8 cellular contexts compared by ENCODE assay signal in genomic region chr4:109432676-109433075, GRCh38. TPM values are rescaled to one million over a fixed set of nuclear protein-coding genes. Genes with fewer than 3 reads are reported as not detected.
DNase-seq lines count a peak whose midpoint lies in the region; ATAC-seq and TF ChIP-seq lines count a peak whose summit lies in the region.

No MANE protein-coding gene starts in this region.

- H4K20me1 ChIP-seq in OCI-LY7 (ENCODE audit: insufficient read depth, low read length): peaks cover 31% of the 10 kb centered on the region; the same call in 1 of the 2 replicates

- peak overlapping the region; percentile 97 for H2AFZ ChIP-seq in OCI-LY7 (ENCODE audit: low read length)

- peak overlapping the region; percentile 84 for H3K4me3 Mint-ChIP-seq in natural killer cell

- H3K9me2 ChIP-seq in OCI-LY7 (ENCODE audit: insufficient read depth, low read length): no peaks in the 10 kb centered on the region

- H3K4me1 ChIP-seq in OCI-LY7 (ENCODE audit: insufficient read depth, low read length, poor library complexity, severe bottlenecking) (peaks cover 22% of the 10 kb centered on the region), ectodermal cell (ENCODE audit: control insufficient read depth, insufficient read depth, low read length) (peaks cover 27% of the 10 kb centered on the region)

- DNase-seq in EL: peak; percentile 47
- peak; percentile 11 for DNase-seq in OCI-LY7 (ENCODE audit: low spot score)
- no peak for DNase-seq in natural killer cell
- DNase-seq in NCI-H2107 treated with DMSO at 0.1 percent for 48 hours (lab: John Stamatoyannopoulos, UW; ENCODE audit: unreplicated experiment): no peak
- DNase-seq in head of caudate nucleus: no peak

- POLR2A ChIA-PET in OCI-LY7 (lab: Charles Lee): interaction anchor here (1.4 to 2.2 kb wide), 4 partner anchors 11 to 130 kb away, joined by 3 to 8 read pairs (median 6); partner anchors contain the start of gene MCUB

- peak overlapping the region; percentile 97 for H3K4me2 ChIP-seq in OCI-LY7 (ENCODE audit: low read length)

- peak overlapping the region; percentile 87 for H3K27ac Mint-ChIP-seq in natural killer cell

- peak overlapping the region; percentile 93 for H3K4me3 ChIP-seq in OCI-LY7 (ENCODE audit: low read depth, low read length, poor library complexity, severe bottlenecking)
- peak overlapping the region; percentile 85 for H3K4me3 ChIP-seq in ectodermal cell (ENCODE audit: insufficient read depth, low read depth, low read length)

- H3K36me3 Mint-ChIP-seq in natural killer cell: no peaks in the 10 kb centered on the region

- CTCF ChIA-PET in OCI-LY7 (lab: Charles Lee; ENCODE audit: unreplicated experiment): no interaction called here

- peaks cover 38 to 48% of the 10 kb centered on the region in 2 donors for H3K4me1 Mint-ChIP-seq in natural killer cell

- ATAC-seq in natural killer cell: no peak
- no peak for ATAC-seq in activated CD4-positive, CD25-positive, alpha-beta regulatory T cell treated with anti-CD3 and anti-CD28 coated beads, Interleukin-2, amount 50 U/mL, for 24 hours
- ATAC-seq in HG03378 (IDR thresholded peaks at IDR 0.05; ENCODE audit: unreplicated experiment): no peak

- H3K27me3 ChIP-seq in ectodermal cell (ENCODE audit: control insufficient read depth, insufficient read depth, low read length, poor library complexity, severe bottlenecking): no peaks in the 10 kb centered on the region

- no peaks in the 10 kb centered on the region for H3K36me3 ChIP-seq in OCI-LY7 (ENCODE audit: insufficient read depth, low read length)
- peaks cover 8% of the 10 kb centered on the region for H3K36me3 ChIP-seq in ectodermal cell (ENCODE audit: control insufficient read depth, insufficient read depth, low read length)

- TF ChIP-seq CTCF in OCI-LY7 (conservative IDR thresholded peaks at IDR 0.05; ENCODE audit: low read length) (no peak), natural killer cell (IDR thresholded peaks at IDR 0.05) (no peak)

- H3K27ac ChIP-seq in OCI-LY7 (ENCODE audit: low read depth, low read length, poor library complexity, severe bottlenecking): no peak overlapping the region
- H3K27ac ChIP-seq in ectodermal cell (ENCODE audit: insufficient read depth, low read depth, low read length, poor library complexity, severe bottlenecking): peak overlapping the region; percentile 80

- no peaks in the 10 kb centered on the region for H3K9me3 ChIP-seq in OCI-LY7 (ENCODE audit: low read length)
- no peaks in the 10 kb centered on the region for H3K9me3 ChIP-seq in ectodermal cell (ENCODE audit: control insufficient read depth, low read length)

- intact Hi-C loops in OCI-LY7 (cut with micrococcal nuclease; ENCODE audit: unreplicated experiment) (loop anchor here (1.0 to 5.0 kb wide), 7 partner anchors 128 to 765 kb away; partner anchors contain the start of genes CASP6, ELOVL6, GAR1 and MCUB), natural killer cell (cut with micrococcal nuclease) (loop anchor here (2.0 to 10.0 kb wide), 5 partner anchors 130 to 1082 kb away; partner anchors contain the start of genes ELOVL6, GAR1 and MCUB), head of caudate nucleus (cut with DNase I) (loop anchor here (10.0 kb wide), 1 partner anchor 122 kb away; no protein-coding TSS in a partner anchor)

- TSS peak; percentile 72 for BruUV-seq in OCI-LY7 (replicated peaks; lab: Mats Ljungman, UMichigan)

- WGBS in ectodermal cell, 2 experiments: 69 to 71% methylated on average over 3 of the region's 3 CpGs

- peaks cover 34% of the 10 kb centered on the region for H3K79me2 ChIP-seq in OCI-LY7 (ENCODE audit: insufficient read depth, low read depth, low read length)

- no peaks in the 10 kb centered on the region for H3K9me3 Mint-ChIP-seq in natural killer cell

- H3K27me3 Mint-ChIP-seq in natural killer cell (ENCODE audit: low read depth in 2 of 2): no peaks in the 10 kb centered on the region

RNA-seq across cellular contexts. Expression of gene SEC24B, which starts 0.9 kb away (rescaled TPM):
- total RNA-seq in OCI-LY7 (2014; rRNA removed; shearing (Covaris generic)): 8.7 and 13.1 TPM in 2 replicates
- total RNA-seq in OCI-LY7 (2022) (26.3 and 28.6 TPM in 2 replicates), natural killer cell (10 to 100 TPM; 38.6 to 43.9 (median 40.7) TPM)
- polyA plus RNA-seq in ectodermal cell (2013, experiment 1 of 4): 31.9 TPM
- 31.6 TPM for polyA plus RNA-seq in ectodermal cell (2013, experiment 2 of 4)
- polyA plus RNA-seq in ectodermal cell (2013, experiment 3 of 4): 28.7 TPM
- polyA plus RNA-seq in ectodermal cell (2013, experiment 4 of 4): 32.4 TPM

Comparison
In these comparisons a context has a peak if more than half of its experiments do, and no peak if none do; other contexts are left out.
1. DNase-seq: peak in EL (single experiment) and OCI-LY7 (single experiment); none in natural killer cell (single experiment), NCI-H2107 treated with DMSO at 0.1 percent for 48 hours (single experiment) and head of caudate nucleus (0 of 42).